Comparison of ENCODE assay signal across 8 cellular contexts in genomic region chr20:21509597-21510331, GRCh38. TPM values are rescaled to one million over a fixed set of nuclear protein-coding genes. Genes with fewer than 3 reads are reported as not detected.
DNase-seq lines count a peak whose midpoint lies in the region; FAIRE-seq and TF ChIP-seq lines count a peak whose summit lies in the region.

No MANE protein-coding gene starts in this region.

- peaks cover 10% of the 10 kb centered on the region for H3K4me1 Mint-ChIP-seq in progenitor cell of endocrine pancreas (ENCODE audit: low read depth)

- no peak overlapping the region for H3K27ac ChIP-seq in small intestine (ENCODE audit: low read depth in 1 of 2, low read length in 1 of 2)

- peak overlapping the region; percentile 35 for H3K4me3 Mint-ChIP-seq in progenitor cell of endocrine pancreas (ENCODE audit: low read depth)

- no peaks in the 10 kb centered on the region for H3K36me3 ChIP-seq in small intestine (ENCODE audit: control insufficient read depth in 2 of 2, insufficient read depth in 2 of 2, low read length in 2 of 2)

- DNase-seq in D721Med (ENCODE audit: insufficient read length, low spot score): no peak
- DNase-seq in NB4 (ENCODE audit: low read depth): peak; percentile 53
- DNase-seq in epithelial cell of esophagus (ENCODE audit: low read depth): peak; percentile 36
- DNase-seq in progenitor cell of endocrine pancreas (ENCODE audit: low spot score, unreplicated experiment): no peak
- no peak for DNase-seq in urothelium cell line (ENCODE audit: low spot score)
- no peak for DNase-seq in small intestine
- DNase-seq in NCI-H774 (lab: John Stamatoyannopoulos, UW): no peak
- DNase-seq in DMS79 (lab: John Stamatoyannopoulos, UW): no peak

- TF ChIP-seq CTCF in D721Med (IDR thresholded peaks at IDR 0.05; ENCODE audit: insufficient read depth, missing control alignments): peak; percentile 11
- peak; percentile 17 for TF ChIP-seq CTCF in NB4 (IDR thresholded peaks at IDR 0.05; ENCODE audit: low read depth, low read length)
- peak; percentile 4 for TF ChIP-seq CTCF in epithelial cell of esophagus (IDR thresholded peaks at IDR 0.05; ENCODE audit: insufficient read depth, low read depth, low read length, missing control alignments)
- no peak for TF ChIP-seq CTCF in progenitor cell of endocrine pancreas (IDR thresholded peaks at IDR 0.05; ENCODE audit: unreplicated experiment)

- H3K4me1 ChIP-seq in small intestine (ENCODE audit: control insufficient read depth in 2 of 2, insufficient read depth in 1 of 2, low read depth in 1 of 2, low read length in 1 of 2): peaks cover 0 to 8% of the 10 kb centered on the region in 2 donors

- H3K4me3 ChIP-seq in NB4 (ENCODE audit: low read depth, low read length): peak overlapping the region; percentile 60
- H3K4me3 ChIP-seq in epithelial cell of esophagus (ENCODE audit: low read length): no peak overlapping the region
- H3K4me3 ChIP-seq in small intestine (ENCODE audit: low read depth in 1 of 2, low read length in 2 of 2): no peak overlapping the region

- H3K27me3 ChIP-seq in small intestine (ENCODE audit: control insufficient read depth in 2 of 2, insufficient read depth in 2 of 2, low read length in 2 of 2): peaks cover 29 to 66% of the 10 kb centered on the region in 2 donors

- no peak for TF ChIP-seq POLR2A in NB4 (IDR thresholded peaks at IDR 0.05; ENCODE audit: extremely low read depth, insufficient read length)

- no peaks in the 10 kb centered on the region for H3K9me3 Mint-ChIP-seq in progenitor cell of endocrine pancreas (ENCODE audit: low read depth)

- no peaks in the 10 kb centered on the region for H3K36me3 Mint-ChIP-seq in progenitor cell of endocrine pancreas (ENCODE audit: insufficient read depth)

- peaks cover 82% of the 10 kb centered on the region for H3K27me3 Mint-ChIP-seq in progenitor cell of endocrine pancreas

- no peak for FAIRE-seq in D721Med (lab: Jason Lieb, UNC)
- no peak for FAIRE-seq in urothelium cell line (lab: Jason Lieb, UNC)
- no peak for FAIRE-seq in small intestine (lab: Jason Lieb, UNC)

- H3K9me3 ChIP-seq in small intestine (ENCODE audit: control insufficient read depth, low read depth): no peaks in the 10 kb centered on the region

- WGBS in small intestine, 3 donors: 1 to 10% (median 3%) methylated on average over 40 of the region's 40 CpGs

- peak overlapping the region; percentile 77 for H3K27ac Mint-ChIP-seq in progenitor cell of endocrine pancreas

RNA-seq across cellular contexts. Expression of gene NKX2-2, which starts 4.1 kb away (rescaled TPM):
- 15.5 and 16.1 TPM in 2 replicates for total RNA-seq in progenitor cell of endocrine pancreas
- 1 to 10 TPM in 1 of 3 donors, under 1 TPM in 2; 0.54 to 1.1 (median 0.67) TPM for polyA plus RNA-seq in small intestine

Comparison
In these comparisons a context has a peak if more than half of its experiments do, and no peak if none do; other contexts are left out.
1. DNase-seq: peak in NB4 (single experiment) and epithelial cell of esophagus (single experiment); none in D721Med (single experiment), progenitor cell of endocrine pancreas (single experiment), urothelium cell line (single experiment), small intestine (single experiment), NCI-H774 (single experiment) and DMS79 (single experiment).